ENCODE assay signal across 29 cellular contexts in genomic region chr10:90644165-90644564, GRCh38.
DNase-seq lines count a peak whose midpoint lies in the region; ATAC-seq, FAIRE-seq and TF ChIP-seq lines count a peak whose summit lies in the region.
"Had no signal": no experiment of that assay in that cellular context is flagged by ENCODE, and none has a peak within 500 bp of the region (broad histone marks: within the 10 kb centered on the region; RNA-seq: fewer than 3 reads in every experiment).

No MANE protein-coding gene starts in this region.

- in situ Hi-C loops in transverse colon (cut with MboI; ENCODE audit: low pct_ligation_motif_present in 1 of 4, low pct_unique_long_range_greater_than_20kb in 1 of 4, low sequenced_read_pairs in 3 of 4): no loop called here

- no peak overlapping the region for H2AFZ ChIP-seq in keratinocyte (ENCODE audit: control insufficient read depth, low read length)

- no peaks in the 10 kb centered on the region for H4K20me1 ChIP-seq in keratinocyte (ENCODE audit: control insufficient read depth, extremely low read depth, insufficient read depth, low read length)

- no peak for TF ChIP-seq EP300 in transverse colon (IDR thresholded peaks at IDR 0.05; ENCODE audit: low read depth)

- H3K9me3 ChIP-seq in HEK293 (ENCODE audit: control insufficient read depth, insufficient read depth, low read depth, low read length) (no peaks in the 10 kb centered on the region), keratinocyte (ENCODE audit: control insufficient read depth, low read depth, low read length) (no peaks in the 10 kb centered on the region), transverse colon (no peaks in the 10 kb centered on the region)
- H3K9me3 ChIP-seq: body of pancreas, gastroesophageal sphincter, spleen had no signal

- DNase-seq in bronchial epithelial cell (ENCODE audit: low read depth): peak; percentile 58
- no peak for DNase-seq in keratinocyte (ENCODE audit: low read depth, low spot score)
- DNase-seq in urothelium cell line (ENCODE audit: low spot score): peak; percentile 33
- no peak for DNase-seq in activated CD4-positive, alpha-beta T cell treated with anti-CD3 and anti-CD28 coated beads for 48 hours
- no peak for DNase-seq in transverse colon
- DNase-seq: activated CD4-positive, alpha-beta T cell treated with anti-CD3 and anti-CD28 coated beads, Interleukin-2, amount 10 ng/mL, durations not matched to agents 24 days and 14 days; activated T-cell treated with anti-CD3 and anti-CD28 coated beads, Interleukin-2, amount 50 U/mL, for 48 hours; body of pancreas; C1 segment of cervical spinal cord; COR-L47; effector CD8-positive, alpha-beta T cell; IMR-90; left ventricle myocardium inferior; midbrain; naive thymus-derived CD8-positive, alpha-beta T cell; NCI-H1092; NCI-H1694 treated with DMSO at 0.1 percent for 48 hours; NCI-H2171; NCI-H524; NK-92 treated with Interleukin-12 subunit alpha and Interleukin-12 subunit beta, amount 100 ng/mL, for 24 hours; SHP77; spleen; T-helper 9 cell; WERI-Rb-1 had no signal

- H3K27me3 ChIP-seq in bronchial epithelial cell (ENCODE audit: control insufficient read depth, insufficient read depth, low read length) (no peaks in the 10 kb centered on the region), keratinocyte (ENCODE audit: control insufficient read depth, extremely low read depth, insufficient read depth, low read length) (no peaks in the 10 kb centered on the region), transverse colon (no peaks in the 10 kb centered on the region)
- H3K27me3 ChIP-seq: body of pancreas, gastroesophageal sphincter, spleen had no signal

- H3K4me1 ChIP-seq in HEK293 (ENCODE audit: control insufficient read depth, insufficient read depth, low read length): peaks cover 5% of the 10 kb centered on the region
- peaks cover 12% of the 10 kb centered on the region for H3K4me1 ChIP-seq in keratinocyte (ENCODE audit: control insufficient read depth, extremely low read depth, insufficient read depth, low read length)
- H3K4me1 ChIP-seq in transverse colon: peaks cover 0 to 5% (median 0%) of the 10 kb centered on the region in 4 donors
- H3K4me1 ChIP-seq: spleen had no signal

- no peak for ATAC-seq in HG02610 (IDR thresholded peaks at IDR 0.05; ENCODE audit: unreplicated experiment)
- ATAC-seq: body of pancreas; gastroesophageal sphincter; naive thymus-derived CD8-positive, alpha-beta T cell had no signal

- H3K9me1 ChIP-seq in keratinocyte (ENCODE audit: control insufficient read depth, extremely low read depth, insufficient read depth, low read length): no peaks in the 10 kb centered on the region

- intact Hi-C loops in transverse colon (cut with DNase I; ENCODE audit: low total_unique reads): no loop called here

- H3K9ac ChIP-seq in keratinocyte (ENCODE audit: control insufficient read depth, extremely low read depth, insufficient read depth, low read length): no peak overlapping the region

- 50% methylated on average over 3 of the region's 3 CpGs for WGBS in transverse colon (ENCODE audit: low coverage in 1 of 2), 2 donors

- TF ChIP-seq CTCF in HEK293 (tag by site-specific recombination; IDR thresholded peaks at IDR 0.05) (no peak), bronchial epithelial cell (IDR thresholded peaks at IDR 0.05; ENCODE audit: insufficient read depth, low read length, severe bottlenecking) (no peak), keratinocyte (optimal IDR thresholded peaks at IDR 0.05 in 1 of 3, IDR thresholded peaks at IDR 0.05 in 1 of 3, conservative IDR thresholded peaks at IDR 0.05 in 1 of 3; ENCODE audit: extremely low read depth in 1 of 3, insufficient read depth in 2 of 3, low read length in 3 of 3) (no peak), transverse colon (IDR thresholded peaks at IDR 0.05) (no peak)

- H3K27ac ChIP-seq in HEK293 (ENCODE audit: extremely low read depth, low read depth, low read length) (no peak overlapping the region), keratinocyte (ENCODE audit: control insufficient read depth, insufficient read depth, low read length) (no peak overlapping the region), transverse colon (no peak overlapping the region)
- H3K27ac ChIP-seq: body of pancreas, gastroesophageal sphincter, left ventricle myocardium inferior, spleen, WERI-Rb-1 had no signal

- H3K79me2 ChIP-seq in keratinocyte (ENCODE audit: control insufficient read depth, insufficient read depth, low read length): no peaks in the 10 kb centered on the region

- dilution Hi-C loops in keratinocyte (cut with MboI; ENCODE audit: extremely low pct_ligation_motif_present, low sequenced_read_pairs): no loop called here

- peak overlapping the region; percentile 42 for H3K4me2 ChIP-seq in keratinocyte (ENCODE audit: control insufficient read depth, extremely low read depth, insufficient read depth, low read depth, low read length)

- H3K36me3 ChIP-seq in HEK293 (ENCODE audit: control insufficient read depth in 2 of 2, insufficient read depth in 1 of 2, low read length in 2 of 2): no peaks in the 10 kb centered on the region
- H3K36me3 ChIP-seq in bronchial epithelial cell (ENCODE audit: control insufficient read depth, insufficient read depth, low read length): no peaks in the 10 kb centered on the region
- H3K36me3 ChIP-seq in keratinocyte (ENCODE audit: control insufficient read depth in 2 of 2, extremely low read depth in 1 of 2, insufficient read depth in 2 of 2, low read length in 2 of 2): no peaks in the 10 kb centered on the region
- H3K36me3 ChIP-seq in transverse colon: no peaks in the 10 kb centered on the region
- H3K36me3 ChIP-seq: gastroesophageal sphincter, left ventricle myocardium inferior, spleen, WERI-Rb-1 had no signal

- CTCF ChIA-PET in HEK293 (lab: Yijun Ruan, JAX): interaction anchor here (0.6 kb wide), 1 partner anchor 916 kb away, joined by 3 read pairs; no protein-coding TSS in a partner anchor

- H3K4me3 ChIP-seq in HEK293 (ENCODE audit: low read depth, low read length): no peak overlapping the region
- H3K4me3 ChIP-seq in bronchial epithelial cell (ENCODE audit: low read depth, low read length): no peak overlapping the region
- H3K4me3 ChIP-seq in keratinocyte (ENCODE audit: control insufficient read depth in 2 of 3, extremely low read depth in 1 of 3, insufficient read depth in 2 of 3, low read depth in 1 of 3, low read length in 3 of 3): no peak overlapping the region
- no peak overlapping the region for H3K4me3 ChIP-seq in transverse colon
- H3K4me3 ChIP-seq: body of pancreas, gastroesophageal sphincter, left ventricle myocardium inferior, spleen had no signal

- POLR2A ChIA-PET in HEK293 (lab: Yijun Ruan, JAX): no interaction called here

- no peak for TF ChIP-seq POLR2A in transverse colon (IDR thresholded peaks at IDR 0.05)

- FAIRE-seq in bronchial epithelial cell (lab: Jason Lieb, UNC) (no peak), keratinocyte (lab: Jason Lieb, UNC) (peak; percentile 75), urothelium cell line (lab: Jason Lieb, UNC) (no peak)
- FAIRE-seq: colon, GM18507 had no signal

TF ChIP-seq in HEK293, 187 proteins besides CTCF, POLR2A, EP300 and RAD21:
- TF ChIP-seq PRDM10 (tag by site-specific recombination; IDR thresholded peaks at IDR 0.05) (0 out of 2 replicates have a peak, but pooled peaks have one; percentile 17), ZNF223 (tag by site-specific recombination; IDR thresholded peaks at IDR 0.05) (no peak)
TF ChIP-seq in HEK293: peak in this region for 1.

Comparison
In these comparisons a context has a peak if more than half of its experiments do, and no peak if none do; other contexts are left out.
1. DNase-seq: peak in bronchial epithelial cell (single experiment) and urothelium cell line (single experiment); none in keratinocyte (single experiment), activated CD4-positive, alpha-beta T cell treated with anti-CD3 and anti-CD28 coated beads for 48 hours (single experiment) and transverse colon (single experiment).